Comparison of ENCODE assay signal across 17 cellular contexts in the genomic region with DNA sequence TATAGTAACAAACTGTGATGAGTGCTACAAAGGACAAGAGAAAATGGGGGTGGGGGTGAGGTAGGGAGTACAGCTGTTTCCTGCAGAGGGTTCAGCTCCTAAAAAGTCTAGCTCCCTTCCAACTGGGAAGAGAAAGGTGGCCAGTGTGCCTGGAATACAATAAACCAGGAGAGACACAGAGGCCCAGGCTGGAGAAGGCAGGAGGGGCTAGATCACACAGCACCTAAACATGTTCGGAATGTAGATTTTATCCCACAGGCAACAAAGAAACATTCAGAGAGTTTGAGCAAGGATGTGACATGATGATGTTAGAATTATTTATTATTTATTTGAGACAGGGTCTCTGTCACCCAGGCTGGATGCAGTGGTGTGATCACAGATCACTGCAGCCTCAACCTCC. TPM values are rescaled to one million over a fixed set of nuclear protein-coding genes. Genes with fewer than 3 reads are reported as not detected.
DNase-seq lines count a peak whose midpoint lies in the region; ATAC-seq and TF ChIP-seq lines count a peak whose summit lies in the region.
"Had no signal": no experiment of that assay in that cellular context is flagged by ENCODE, and none has a peak within 500 bp of the region (broad histone marks: within the 10 kb centered on the region; RNA-seq: fewer than 3 reads in every experiment).

No MANE protein-coding gene starts in this region.

- H3K4me1 ChIP-seq in IMR-90 (ENCODE audit: control insufficient read depth, insufficient read depth, low read length) (peaks cover 3% of the 10 kb centered on the region; the same call in 1 of the 2 replicates), trophoblast cell (ENCODE audit: control insufficient read depth in 1 of 2, insufficient read depth in 2 of 2, low read length in 2 of 2) (peaks cover 43 to 52% of the 10 kb centered on the region in 2 experiments)

- no peak overlapping the region for H3K4me2 ChIP-seq in IMR-90 (ENCODE audit: low read depth, low read length)
- H3K4me2 ChIP-seq in trophoblast cell (ENCODE audit: low read length): peak overlapping the region; percentile 20

- ATAC-seq in IMR-90 (ENCODE audit: low read depth) (peak; percentile 72), GM21447 (IDR thresholded peaks at IDR 0.05; ENCODE audit: unreplicated experiment) (no peak)
- ATAC-seq: Panc1, Right ventricle myocardium inferior had no signal

- no peak for TF ChIP-seq POLR2A in IMR-90 (IDR thresholded peaks at IDR 0.05; ENCODE audit: low read depth, low read length)

- H3K27me3 ChIP-seq in IMR-90 (ENCODE audit: control insufficient read depth, insufficient read depth, low read length) (no peaks in the 10 kb centered on the region), trophoblast cell (ENCODE audit: insufficient read depth, low read length) (no peaks in the 10 kb centered on the region)

- POLR2A ChIA-PET in IMR-90 (lab: Charles Lee; ENCODE audit: unreplicated experiment): interaction anchor here (0.6 kb wide), 1 partner anchor 25 kb away, joined by 3 read pairs; no protein-coding TSS in a partner anchor

- H4K8ac ChIP-seq in IMR-90 (ENCODE audit: low read depth in 2 of 2, low read length in 2 of 2): no peak overlapping the region
- peak overlapping the region; percentile 36 for H4K8ac ChIP-seq in trophoblast cell (ENCODE audit: low read depth, low read length)

- no peak overlapping the region for H3K4me3 Mint-ChIP-seq in CD14-positive monocyte
- H3K4me3 Mint-ChIP-seq in dendritic cell treated with granulocyte-macrophage colony-stimulating factor and Interleukin-4, amounts not matched to agents 40 ng/mL and 50 ng/mL, for 4 days: no peak overlapping the region

- H2AFZ ChIP-seq in IMR-90 (replicated peaks; ENCODE audit: low read length, poor library complexity) (no peak overlapping the region), trophoblast cell (ENCODE audit: insufficient read depth, low read length, poor library complexity) (no peak overlapping the region)

- H3K4me3 ChIP-seq in IMR-90 (ENCODE audit: insufficient read depth, low read depth, low read length) (no peak overlapping the region), trophoblast cell (ENCODE audit: low read depth, low read length) (no peak overlapping the region)

- H3K9me1 ChIP-seq in IMR-90 (ENCODE audit: insufficient read depth, low read length): 0 out of 2 replicates have a peak, but pooled peaks cover 3% of the 10 kb centered on the region

- H3K14ac ChIP-seq in IMR-90 (replicated peaks; ENCODE audit: low read depth, low read length) (peak overlapping the region; percentile 40), trophoblast cell (ENCODE audit: low read length) (no peak overlapping the region)

- H3K79me1 ChIP-seq in IMR-90 (ENCODE audit: low read depth in 1 of 2, low read length in 2 of 2) (peaks cover 47 to 55% of the 10 kb centered on the region in 2 experiments), trophoblast cell (ENCODE audit: low read length) (peaks cover 14% of the 10 kb centered on the region)

- no peaks in the 10 kb centered on the region for H3K36me3 ChIP-seq in IMR-90 (ENCODE audit: control insufficient read depth, insufficient read depth, low read length)
- H3K36me3 ChIP-seq in trophoblast cell (ENCODE audit: control insufficient read depth in 1 of 2, insufficient read depth in 2 of 2, low read length in 2 of 2): no peaks in the 10 kb centered on the region

- peaks cover 27% of the 10 kb centered on the region for H3K4me1 Mint-ChIP-seq in CD14-positive monocyte
- peaks cover 31% of the 10 kb centered on the region for H3K4me1 Mint-ChIP-seq in dendritic cell treated with granulocyte-macrophage colony-stimulating factor and Interleukin-4, amounts not matched to agents 40 ng/mL and 50 ng/mL, for 4 days (ENCODE audit: low read depth)

- dilution Hi-C loops in IMR-90 (cut with HindIII; ENCODE audit: low sequenced_read_pairs, unreplicated experiment): no loop called here

- in situ Hi-C loops in IMR-90 (cut with MboI; ENCODE audit: low sequenced_read_pairs): no loop called here

- CTCF ChIA-PET in IMR-90 (lab: Yijun Ruan, JAX): interaction anchor here (0.7 to 1.0 kb wide), 2 partner anchors 13 to 54 kb away, joined by 3 read pairs; no protein-coding TSS in a partner anchor

- H4K20me1 ChIP-seq in IMR-90 (ENCODE audit: insufficient read depth, low read length): peaks cover 4% of the 10 kb centered on the region

- H3K27me3 Mint-ChIP-seq in CD14-positive monocyte (ENCODE audit: low read depth in 3 of 3): peaks cover 0 to 1% (median 0%) of the 10 kb centered on the region in 3 donors
- no peaks in the 10 kb centered on the region for H3K27me3 Mint-ChIP-seq in dendritic cell treated with granulocyte-macrophage colony-stimulating factor and Interleukin-4, amounts not matched to agents 40 ng/mL and 50 ng/mL, for 4 days

- TF ChIP-seq CTCF in CD14-positive monocyte (IDR thresholded peaks at IDR 0.05) (no peak), IMR-90 (conservative IDR thresholded peaks at IDR 0.05; ENCODE audit: low read depth, low read length) (no peak)

- WGBS in IMR-90 (ENCODE audit: extremely low coverage in 2 of 2, insufficient read length in 1 of 2), 2 experiments: no CpG with 5 or more reads among the region's 1 CpG
- no CpG with 5 or more reads among the region's 1 CpG for WGBS in trophoblast cell (ENCODE audit: extremely low coverage, insufficient coverage, insufficient read length)

- H2BK12ac ChIP-seq in trophoblast cell (ENCODE audit: low read length): no peak overlapping the region

- H2AK9ac ChIP-seq in IMR-90 (replicated peaks; ENCODE audit: low read depth, low read length, poor library complexity): no peak overlapping the region

- H3K9me3 ChIP-seq in IMR-90 (ENCODE audit: control insufficient read depth, insufficient read depth, low read length) (no peaks in the 10 kb centered on the region), trophoblast cell (ENCODE audit: insufficient read depth, low read depth, low read length) (no peaks in the 10 kb centered on the region)

- H4K91ac ChIP-seq in IMR-90 (ENCODE audit: insufficient read depth, low read depth, low read length): peak overlapping the region; percentile 32; the same call in 1 of the 2 replicates
- H4K91ac ChIP-seq in trophoblast cell (ENCODE audit: low read depth, low read length): peak overlapping the region; percentile 74

- H3K9ac ChIP-seq in IMR-90 (ENCODE audit: low read depth, low read length) (no peak overlapping the region), trophoblast cell (ENCODE audit: low read length) (no peak overlapping the region)

- intact Hi-C loops in CD14-positive monocyte (cut with micrococcal nuclease): no loop called here
- intact Hi-C loops in IMR-90 (cut with micrococcal nuclease): no loop called here
- intact Hi-C loops in dendritic cell treated with granulocyte-macrophage colony-stimulating factor and Interleukin-4, amounts not matched to agents 40 ng/mL and 50 ng/mL, for 4 days (cut with micrococcal nuclease): no loop called here

- H2AK5ac ChIP-seq in IMR-90 (ENCODE audit: low read depth, low read length) (no peak overlapping the region), trophoblast cell (ENCODE audit: low read length) (no peak overlapping the region)

- H3K23ac ChIP-seq in IMR-90 (ENCODE audit: low read depth, low read length): no peak overlapping the region
- no peak overlapping the region for H3K23ac ChIP-seq in trophoblast cell (ENCODE audit: low read length)

- H3K79me2 ChIP-seq in trophoblast cell (ENCODE audit: control insufficient read depth, insufficient read depth, low read length, poor library complexity): peaks cover 23% of the 10 kb centered on the region

- no peak overlapping the region for H3K56ac ChIP-seq in IMR-90 (ENCODE audit: extremely low read depth, insufficient read depth, low read length)

- no peak overlapping the region for H2BK20ac ChIP-seq in IMR-90 (ENCODE audit: low read depth, low read length)

- TF ChIP-seq RAD21 in IMR-90 (IDR thresholded peaks at IDR 0.05; ENCODE audit: low read length): no peak

- no peaks in the 10 kb centered on the region for H3K9me3 Mint-ChIP-seq in CD14-positive monocyte
- H3K9me3 Mint-ChIP-seq in dendritic cell treated with granulocyte-macrophage colony-stimulating factor and Interleukin-4, amounts not matched to agents 40 ng/mL and 50 ng/mL, for 4 days: no peaks in the 10 kb centered on the region

- peaks cover 4 to 7% of the 10 kb centered on the region in 2 donors for H3K36me3 Mint-ChIP-seq in CD14-positive monocyte
- H3K36me3 Mint-ChIP-seq in dendritic cell treated with granulocyte-macrophage colony-stimulating factor and Interleukin-4, amounts not matched to agents 40 ng/mL and 50 ng/mL, for 4 days (ENCODE audit: low read depth): no peaks in the 10 kb centered on the region

- H3K27ac Mint-ChIP-seq in CD14-positive monocyte: peak overlapping the region in 4 of 7 donors; percentile 15 to 58 (median 26)
- H3K27ac Mint-ChIP-seq in dendritic cell treated with granulocyte-macrophage colony-stimulating factor and Interleukin-4, amounts not matched to agents 40 ng/mL and 50 ng/mL, for 4 days: peak overlapping the region; percentile 31

- no peak for DNase-seq in CD14-positive monocyte (ENCODE audit: low spot score)
- peak; percentile 30 for DNase-seq in IMR-90
- peak; percentile 54 to 81 for DNase-seq in trophoblast cell
- no peak for DNase-seq in HPDE6-E6E7 (ENCODE audit: extremely low spot score)
- no peak for DNase-seq in nucleus accumbens (lab: John Stamatoyannopoulos, UW)
- no peak for DNase-seq in NCI-H345 (lab: John Stamatoyannopoulos, UW)
- DNase-seq: C1 segment of cervical spinal cord, COR-L47, H7, KG1, NCI-H146, NCI-H2081 treated with DMSO at 0.1 percent for 48 hours, NCI-H524 treated with DMSO at 0.1 percent for 48 hours had no signal

- H2BK15ac ChIP-seq in IMR-90 (ENCODE audit: low read depth, low read length): no peak overlapping the region; the same call in 2 of the 3 replicates

- no peak overlapping the region for H4K12ac ChIP-seq in trophoblast cell (ENCODE audit: low read depth, low read length)

- H3K4ac ChIP-seq in IMR-90 (ENCODE audit: low read depth, low read length): no peak overlapping the region
- no peak overlapping the region for H3K4ac ChIP-seq in trophoblast cell (ENCODE audit: low read depth, low read length)

- no peak overlapping the region for H2BK120ac ChIP-seq in IMR-90 (ENCODE audit: low read depth, low read length)
- H2BK120ac ChIP-seq in trophoblast cell (ENCODE audit: insufficient read depth, low read length, poor library complexity): no peak overlapping the region

- no peak overlapping the region for H4K5ac ChIP-seq in IMR-90 (ENCODE audit: low read depth, low read length)

- no peak overlapping the region for H3K18ac ChIP-seq in IMR-90 (ENCODE audit: low read depth, low read length)
- no peak overlapping the region for H3K18ac ChIP-seq in trophoblast cell (ENCODE audit: low read length)

- H3K27ac ChIP-seq in IMR-90 (ENCODE audit: insufficient read depth, low read length) (no peak overlapping the region), trophoblast cell (ENCODE audit: low read depth, low read length) (peak overlapping the region; percentile 78)

- no TSS peak for BruUV-seq in IMR-90 (replicated peaks; lab: Mats Ljungman, UMichigan)

- H2BK5ac ChIP-seq in IMR-90 (ENCODE audit: low read depth, low read length, poor library complexity, severe bottlenecking) (no peak overlapping the region), trophoblast cell (ENCODE audit: low read depth, low read length, poor library complexity) (peak overlapping the region; percentile 74)

RNA-seq across cellular contexts. Expression of a gene that starts 10.2 kb away (rescaled TPM):
- polyA plus RNA-seq in CD14-positive monocyte (1 to 10 TPM; 6.5 to 8.7 TPM), IMR-90 (2012; rRNA removed) (17.1 and 18.2 TPM in 2 replicates)
- 21.9 and 24.4 TPM in 2 replicates for total RNA-seq in IMR-90 (2012; rRNA removed)
- polyA plus RNA-seq in IMR-90 (2012; cell fraction: cytosol; rRNA removed): 9.4 and 10.0 TPM in 2 replicates
- 6.9 and 17.6 TPM in 2 replicates for polyA plus RNA-seq in IMR-90 (2012; cell fraction: nucleus; rRNA removed; ENCODE audit: low replicate concordance)
- 46.2 and 46.6 TPM in 2 replicates for polyA plus RNA-seq in trophoblast cell (2013)

Comparison
In these comparisons a context has a peak if more than half of its experiments do, and no peak if none do; other contexts are left out.
1. DNase-seq: peak in IMR-90 (single experiment) and trophoblast cell (2 of 2); none in CD14-positive monocyte (single experiment), HPDE6-E6E7 (single experiment), nucleus accumbens (0 of 56) and NCI-H345 (single experiment).